ENCODE assay signal across 23 cellular contexts in the genomic region with DNA sequence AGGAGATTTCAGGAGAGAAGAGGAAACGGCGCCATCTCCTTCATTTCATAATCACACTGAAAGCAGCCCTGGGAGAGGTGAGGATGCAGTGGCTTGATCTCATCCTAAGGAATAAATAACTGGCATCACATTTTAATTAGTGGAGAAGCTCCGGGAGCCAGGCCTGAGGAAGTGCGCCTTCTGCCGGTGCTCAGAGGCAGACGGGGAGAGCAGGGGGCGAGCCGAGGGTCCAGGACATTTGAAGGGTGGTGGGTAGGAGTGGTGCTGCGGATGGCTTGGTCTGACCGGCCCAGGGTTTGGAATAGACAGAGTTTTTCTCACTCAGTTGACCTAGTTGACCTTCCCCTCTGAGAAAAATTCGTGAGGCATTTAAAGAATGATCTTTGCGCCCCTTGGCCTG.
A peak's percentile ranks its signal among the peaks of the same experiment; 100 is the strongest.
DNase-seq lines count a peak whose midpoint lies in the region; ATAC-seq and TF ChIP-seq lines count a peak whose summit lies in the region.
"Had no signal": no experiment of that assay in that cellular context is flagged by ENCODE, and none has a peak within 500 bp of the region (broad histone marks: within the 10 kb centered on the region; RNA-seq: fewer than 3 reads in every experiment).

No MANE protein-coding gene starts in this region.

- H2BK5ac ChIP-seq in neuronal stem cell (ENCODE audit: low read length) = no peak overlapping the region

- H3K27ac ChIP-seq in cardiac muscle cell (peak overlapping the region; percentile 71), neuronal stem cell (replicated peaks; ENCODE audit: low read length) (peak overlapping the region; percentile 57)
- H3K27ac ChIP-seq in naive thymus-derived CD4-positive, alpha-beta T cell (ENCODE audit: low read depth, low read length) = no peak overlapping the region
- H3K27ac ChIP-seq: A549, BLaER1 had no signal

- peaks cover 48% of the 10 kb centered on the region for H3K4me1 Mint-ChIP-seq in chondrocyte (ENCODE audit: low read depth)
- H3K4me1 Mint-ChIP-seq in naive thymus-derived CD4-positive, alpha-beta T cell = peaks cover 0 to 2% (median 0%) of the 10 kb centered on the region in 7 donors
- H3K4me1 Mint-ChIP-seq: CD4-positive, alpha-beta memory T cell had no signal

- no peak overlapping the region for H2BK15ac ChIP-seq in neuronal stem cell (ENCODE audit: low read length)

- intact Hi-C loops in cardiac septum (cut with DNase I) = no loop called here
- intact Hi-C loops in naive thymus-derived CD4-positive, alpha-beta T cell (cut with micrococcal nuclease) = no loop called here

- TF ChIP-seq CTCF in cardiac muscle cell (IDR thresholded peaks at IDR 0.05; ENCODE audit: low read depth, low read length) (no peak), chondrocyte (IDR thresholded peaks at IDR 0.05) (peak; percentile 44)

- no peak overlapping the region for H3K18ac ChIP-seq in neuronal stem cell (ENCODE audit: low read length)

- no peak overlapping the region for H3K4ac ChIP-seq in neuronal stem cell (ENCODE audit: low read length)

- H3K4me3 ChIP-seq in cardiac muscle cell (no peak overlapping the region), neuronal stem cell (ENCODE audit: low read length in 2 of 2) (no peak overlapping the region)
- no peak overlapping the region for H3K4me3 ChIP-seq in naive thymus-derived CD4-positive, alpha-beta T cell (ENCODE audit: low read length)
- H3K4me3 ChIP-seq: A549, BLaER1, MG63 had no signal

- H3K23ac ChIP-seq in neuronal stem cell (ENCODE audit: low read depth, low read length, poor library complexity) = no peak overlapping the region

- POLR2A ChIA-PET in naive thymus-derived CD4-positive, alpha-beta T cell (lab: Charles Lee) = no interaction called here

- no peak overlapping the region for H3K4me3 Mint-ChIP-seq in chondrocyte (ENCODE audit: unreplicated experiment)
- H3K4me3 Mint-ChIP-seq in naive thymus-derived CD4-positive, alpha-beta T cell = no peak overlapping the region
- H3K4me3 Mint-ChIP-seq: CD4-positive, alpha-beta memory T cell had no signal

- CTCF ChIA-PET in naive thymus-derived CD4-positive, alpha-beta T cell (lab: Charles Lee) = no interaction called here

- H4K91ac ChIP-seq in neuronal stem cell (ENCODE audit: low read depth, low read length, poor library complexity) = no peak overlapping the region

- peaks cover 2% of the 10 kb centered on the region for H3K36me3 Mint-ChIP-seq in chondrocyte (ENCODE audit: low read depth)
- no peaks in the 10 kb centered on the region for H3K36me3 Mint-ChIP-seq in naive thymus-derived CD4-positive, alpha-beta T cell
- H3K36me3 Mint-ChIP-seq: CD4-positive, alpha-beta memory T cell had no signal

- H3K9ac ChIP-seq in neuronal stem cell (ENCODE audit: low read depth, low read length, poor library complexity) = no peak overlapping the region
- H3K9ac ChIP-seq: BLaER1 had no signal

- no peak overlapping the region for H2AFZ ChIP-seq in neuronal stem cell (ENCODE audit: low read length)

- H3K4me1 ChIP-seq in cardiac muscle cell (ENCODE audit: low read depth) = peaks cover 11% of the 10 kb centered on the region
- H3K4me1 ChIP-seq in neuronal stem cell (ENCODE audit: control insufficient read depth in 2 of 2, insufficient read depth in 1 of 2, low read depth in 1 of 2, low read length in 2 of 2) = peaks cover 0 to 11% of the 10 kb centered on the region in 2 donors
- H3K4me1 ChIP-seq in naive thymus-derived CD4-positive, alpha-beta T cell (ENCODE audit: control insufficient read depth in 2 of 2, insufficient read depth in 2 of 2, low read length in 2 of 2) = no peaks in the 10 kb centered on the region
- H3K4me1 ChIP-seq: A549 had no signal

- H3K27ac Mint-ChIP-seq in chondrocyte (ENCODE audit: unreplicated experiment) = peak overlapping the region; percentile 60
- peak overlapping the region in 1 of 9 donors; percentile 17 for H3K27ac Mint-ChIP-seq in naive thymus-derived CD4-positive, alpha-beta T cell
- H3K27ac Mint-ChIP-seq: CD4-positive, alpha-beta memory T cell had no signal

- no peak overlapping the region for H3K4me2 ChIP-seq in neuronal stem cell (ENCODE audit: insufficient read depth, low read length, poor library complexity, severe bottlenecking)
- H3K4me2 ChIP-seq: A549, BLaER1 had no signal

- H2AK5ac ChIP-seq in neuronal stem cell (ENCODE audit: low read depth, low read length) = no peak overlapping the region

- H3K9me3 Mint-ChIP-seq in chondrocyte (ENCODE audit: low read depth) = no peaks in the 10 kb centered on the region
- H3K9me3 Mint-ChIP-seq in naive thymus-derived CD4-positive, alpha-beta T cell = peaks cover 0 to 3% (median 0%) of the 10 kb centered on the region in 11 donors

- no peak for ATAC-seq in naive thymus-derived CD4-positive, alpha-beta T cell
- ATAC-seq: A549, HCT116, SK-N-SH treated with all-trans-retinoic acid at 6 μM for 48 hours had no signal

- H3K36me3 ChIP-seq in cardiac muscle cell (no peaks in the 10 kb centered on the region), neuronal stem cell (replicated peaks in 1 of 2; ENCODE audit: control insufficient read depth in 2 of 2, insufficient read depth in 2 of 2, low read length in 2 of 2) (no peaks in the 10 kb centered on the region)
- H3K36me3 ChIP-seq in naive thymus-derived CD4-positive, alpha-beta T cell (ENCODE audit: control insufficient read depth in 2 of 3, insufficient read depth in 3 of 3, low read length in 3 of 3) = no peaks in the 10 kb centered on the region
- H3K36me3 ChIP-seq: BLaER1, MG63 had no signal

- no peak overlapping the region for H4K8ac ChIP-seq in neuronal stem cell (ENCODE audit: low read depth, low read length)

- no CpG with 5 or more reads among the region's 12 CpGs for WGBS in neuronal stem cell (ENCODE audit: extremely low coverage in 2 of 2, insufficient read length in 2 of 2, insufficient replicate concordance in 1 of 2), 2 donors

- no peak overlapping the region for H2BK120ac ChIP-seq in neuronal stem cell (ENCODE audit: low read depth, low read length)

- no peak overlapping the region for H2BK12ac ChIP-seq in neuronal stem cell (ENCODE audit: low read length)

- no peaks in the 10 kb centered on the region for H3K9me3 ChIP-seq in cardiac muscle cell (ENCODE audit: low read depth)
- no peaks in the 10 kb centered on the region for H3K9me3 ChIP-seq in neuronal stem cell (replicated peaks in 1 of 2; ENCODE audit: control insufficient read depth in 2 of 2, insufficient read depth in 1 of 2, low read depth in 1 of 2, low read length in 2 of 2)
- no peaks in the 10 kb centered on the region for H3K9me3 ChIP-seq in naive thymus-derived CD4-positive, alpha-beta T cell (ENCODE audit: control insufficient read depth in 2 of 3, low read length in 3 of 3)
- H3K9me3 ChIP-seq: BLaER1, MG63 had no signal

- peak in 1 of 2 donors; percentile 45 for DNase-seq in cardiac muscle cell (ENCODE audit: low read depth in 1 of 2, low spot score in 1 of 2)
- no peak for DNase-seq in cardiac septum (ENCODE audit: low spot score)
- no peak for DNase-seq in chondrocyte (ENCODE audit: low spot score)
- DNase-seq in neuronal stem cell (ENCODE audit: low spot score) = no peak
- no peak for DNase-seq in naive thymus-derived CD4-positive, alpha-beta T cell
- no peak for DNase-seq in EL
- DNase-seq in AML-193 (lab: John Stamatoyannopoulos, UW) = no peak
- DNase-seq in NCI-H2107 (lab: John Stamatoyannopoulos, UW) = no peak
- DNase-seq: CD4-positive, alpha-beta memory T cell; DMS53; Kasumi-1; MG63; NCI-H1048; NCI-H1436; NCI-H1930; NCI-H510A treated with DMSO at 0.1 percent for 48 hours; NCI-H82; RPMI8226; SIG-M5 had no signal

- peaks cover 2% of the 10 kb centered on the region for H3K79me1 ChIP-seq in neuronal stem cell (ENCODE audit: low read depth, low read length)

- no peaks in the 10 kb centered on the region for H3K27me3 Mint-ChIP-seq in chondrocyte (ENCODE audit: low read depth)
- H3K27me3 Mint-ChIP-seq in naive thymus-derived CD4-positive, alpha-beta T cell = peaks cover 8 to 23% (median 13%) of the 10 kb centered on the region in 5 donors

- H3K27me3 ChIP-seq in cardiac muscle cell (no peaks in the 10 kb centered on the region), neuronal stem cell (ENCODE audit: control insufficient read depth in 3 of 3, insufficient read depth in 3 of 3, low read depth in 1 of 3, low read length in 3 of 3) (no peaks in the 10 kb centered on the region)
- H3K27me3 ChIP-seq in naive thymus-derived CD4-positive, alpha-beta T cell (ENCODE audit: control insufficient read depth in 2 of 2, insufficient read depth in 2 of 2, low read length in 2 of 2) = no peaks in the 10 kb centered on the region
- H3K27me3 ChIP-seq: BLaER1, MG63 had no signal

- no peak overlapping the region for H3K14ac ChIP-seq in neuronal stem cell (ENCODE audit: low read length)
